ENCODE assay signal across 17 cellular contexts in genomic region chr22:47057916-47058585, GRCh38.
DNase-seq lines count a peak whose midpoint lies in the region; ATAC-seq and TF ChIP-seq lines count a peak whose summit lies in the region.
"Had no signal": no experiment of that assay in that cellular context is flagged by ENCODE, and none has a peak within 500 bp of the region (broad histone marks: within the 10 kb centered on the region; RNA-seq: fewer than 3 reads in every experiment).

No MANE protein-coding gene starts in this region.

- intact Hi-C loops in MCF 10A (cut with micrococcal nuclease), result no loop called here
- intact Hi-C loops in breast epithelium (cut with DNase I; ENCODE audit: low total_unique reads), result no loop called here

- POLR2A ChIA-PET in MCF 10A (lab: Yijun Ruan, JAX), result no interaction called here
- POLR2A ChIA-PET in WTC11 (lab: Charles Lee), result no interaction called here

- no peaks in the 10 kb centered on the region for H4K20me1 ChIP-seq in neural progenitor cell (ENCODE audit: low read depth)

- H3F3A ChIP-seq in neural progenitor cell (ENCODE audit: low read depth), result no peaks in the 10 kb centered on the region

- H3K79me2 ChIP-seq in neural progenitor cell (ENCODE audit: low read depth), result no peaks in the 10 kb centered on the region

- no TSS peak for BruUV-seq in MCF 10A (replicated peaks; lab: Mats Ljungman, UMichigan)

- CTCF ChIA-PET in MCF 10A (lab: Yijun Ruan, JAX) (interaction anchor here (0.8 kb wide), 1 partner anchor 693 kb away, joined by 5 read pairs; no protein-coding TSS in a partner anchor), WTC11 (lab: Charles Lee) (interaction anchor here (0.8 to 2.4 kb wide), 2 partner anchors 45 to 300 kb away, joined by 3 to 6 read pairs; no protein-coding TSS in a partner anchor)

- H3K9me3 Mint-ChIP-seq in MCF 10A (ENCODE audit: unreplicated experiment), result no peaks in the 10 kb centered on the region
- no peaks in the 10 kb centered on the region for H3K9me3 Mint-ChIP-seq in WTC11
- no peaks in the 10 kb centered on the region for H3K9me3 Mint-ChIP-seq in neural progenitor cell

- no peaks in the 10 kb centered on the region for H3K27me3 ChIP-seq in breast epithelium
- no peaks in the 10 kb centered on the region for H3K27me3 ChIP-seq in neural progenitor cell
- H3K27me3 ChIP-seq: MG63 had no signal

- H3K27me3 Mint-ChIP-seq in MCF 10A (ENCODE audit: insufficient read depth, unreplicated experiment), result no peaks in the 10 kb centered on the region
- H3K27me3 Mint-ChIP-seq in WTC11 (ENCODE audit: low read depth), result no peaks in the 10 kb centered on the region
- H3K27me3 Mint-ChIP-seq in neural progenitor cell (ENCODE audit: insufficient read depth, low read depth), result no peaks in the 10 kb centered on the region

- no peak overlapping the region for H3K4me2 ChIP-seq in neural progenitor cell
- H3K4me2 ChIP-seq: A549 had no signal

- TF ChIP-seq POLR2A in breast epithelium (IDR thresholded peaks at IDR 0.05), result no peak

- no peak for ATAC-seq in WTC11
- no peak for ATAC-seq in GM18517 (IDR thresholded peaks at IDR 0.05; ENCODE audit: unreplicated experiment)
- ATAC-seq: A549, PC-3 had no signal

- H2AFZ ChIP-seq in neural progenitor cell (replicated peaks), result no peak overlapping the region

- no peaks in the 10 kb centered on the region for H3K36me3 ChIP-seq in breast epithelium
- no peaks in the 10 kb centered on the region for H3K36me3 ChIP-seq in neural progenitor cell
- H3K36me3 ChIP-seq: MG63 had no signal

- H3K9me3 ChIP-seq in breast epithelium (no peaks in the 10 kb centered on the region), neural progenitor cell (ENCODE audit: low read depth) (no peaks in the 10 kb centered on the region)
- H3K9me3 ChIP-seq: A549, MG63 had no signal

- no peak overlapping the region for H3K27ac ChIP-seq in breast epithelium
- H3K27ac ChIP-seq in neural progenitor cell, result no peak overlapping the region
- H3K27ac ChIP-seq: A549, C4-2B had no signal

- H3K4me3 ChIP-seq in breast epithelium, result no peak overlapping the region
- no peak overlapping the region for H3K4me3 ChIP-seq in neural progenitor cell
- H3K4me3 ChIP-seq: A549, MG63 had no signal

- H3K27ac Mint-ChIP-seq in MCF 10A (ENCODE audit: low read depth, unreplicated experiment), result peak overlapping the region; percentile 47
- H3K27ac Mint-ChIP-seq in WTC11, result peak overlapping the region; percentile 34; the same call in 1 of the 2 replicates
- H3K27ac Mint-ChIP-seq in neural progenitor cell, result peak overlapping the region; percentile 63

- no peak overlapping the region for H3K9ac ChIP-seq in neural progenitor cell

- peaks cover 12% of the 10 kb centered on the region for H3K36me3 Mint-ChIP-seq in MCF 10A (ENCODE audit: insufficient read depth, unreplicated experiment)
- peaks cover 3% of the 10 kb centered on the region; the same call in 1 of the 2 replicates for H3K36me3 Mint-ChIP-seq in WTC11
- H3K36me3 Mint-ChIP-seq in neural progenitor cell, result peaks cover 1% of the 10 kb centered on the region

- H3K4me1 ChIP-seq in breast epithelium (no peaks in the 10 kb centered on the region), neural progenitor cell (peaks cover 4% of the 10 kb centered on the region)
- H3K4me1 ChIP-seq: A549 had no signal

- DNase-seq in MCF 10A (ENCODE audit: unreplicated experiment) (no peak), breast epithelium (ENCODE audit: low spot score in 2 of 2) (no peak), WTC11 (ENCODE audit: low spot score) (no peak), neural progenitor cell (ENCODE audit: low spot score) (no peak), COLO668 (lab: John Stamatoyannopoulos, UW; ENCODE audit: unreplicated experiment) (no peak), cortex of kidney (lab: John Stamatoyannopoulos, UW) (no peak), 8988T (no peak)
- DNase-seq: DMS53, KBM-7, MG63, NCI-H1092 treated with DMSO at 0.1 percent for 48 hours, NCI-H1694, NCI-H2107, PC-3 had no signal

- no peak overlapping the region for H3K4me3 Mint-ChIP-seq in MCF 10A (ENCODE audit: unreplicated experiment)
- H3K4me3 Mint-ChIP-seq in WTC11, result no peak overlapping the region
- H3K4me3 Mint-ChIP-seq in neural progenitor cell, result no peak overlapping the region

- TF ChIP-seq CTCF in MCF 10A (IDR thresholded peaks at IDR 0.05; ENCODE audit: unreplicated experiment), result no peak
- no peak for TF ChIP-seq CTCF in breast epithelium (IDR thresholded peaks at IDR 0.05)
- no peak for TF ChIP-seq CTCF in WTC11 (IDR thresholded peaks at IDR 0.05)
- no peak for TF ChIP-seq CTCF in neural progenitor cell (IDR thresholded peaks at IDR 0.05)

- H3K4me1 Mint-ChIP-seq in MCF 10A (ENCODE audit: insufficient read depth, unreplicated experiment), result no peaks in the 10 kb centered on the region
- H3K4me1 Mint-ChIP-seq in WTC11, result no peaks in the 10 kb centered on the region
- H3K4me1 Mint-ChIP-seq in neural progenitor cell, result peaks cover 24% of the 10 kb centered on the region

TF ChIP-seq in WTC11, 78 proteins besides CTCF, POLR2A, EP300 and RAD21 (continues in another document):
- TF ChIP-seq ETV6 (CRISPR knock-in tag; IDR thresholded peaks at IDR 0.05) (no peak), ATF2 (CRISPR knock-in tag; IDR thresholded peaks at IDR 0.05; ENCODE audit: borderline replicate concordance, low read depth) (no peak), HMGXB4 (CRISPR knock-in tag; IDR thresholded peaks at IDR 0.05) (no peak), FOXP4 (CRISPR knock-in tag; IDR thresholded peaks at IDR 0.05) (no peak), NR2C2 (CRISPR knock-in tag; IDR thresholded peaks at IDR 0.05) (no peak), FOXJ3 (CRISPR knock-in tag; IDR thresholded peaks at IDR 0.05; ENCODE audit: borderline replicate concordance) (no peak), ZNF396 (CRISPR knock-in tag; IDR thresholded peaks at IDR 0.05; ENCODE audit: borderline replicate concordance) (no peak), RORB (CRISPR knock-in tag; IDR thresholded peaks at IDR 0.05) (no peak), NFYB (CRISPR knock-in tag; conservative IDR thresholded peaks at IDR 0.05; ENCODE audit: low read depth) (no peak), MLX (CRISPR knock-in tag; IDR thresholded peaks at IDR 0.05) (no peak), GTF2I (CRISPR knock-in tag; conservative IDR thresholded peaks at IDR 0.05) (no peak), ZNF138 (CRISPR knock-in tag; conservative IDR thresholded peaks at IDR 0.05) (no peak), NR3C1 (CRISPR knock-in tag; conservative IDR thresholded peaks at IDR 0.05; ENCODE audit: low read depth) (no peak)
